18 cellular contexts compared by ENCODE assay signal in genomic region chr3:182608876-182609275, GRCh38.
DNase-seq lines count a peak whose midpoint lies in the region; ATAC-seq and TF ChIP-seq lines count a peak whose summit lies in the region.
"Had no signal": no experiment of that assay in that cellular context is flagged by ENCODE, and none has a peak within 500 bp of the region (broad histone marks: within the 10 kb centered on the region; RNA-seq: fewer than 3 reads in every experiment).

No MANE protein-coding gene starts in this region.

- TF ChIP-seq POLR2A in HCT116 (IDR thresholded peaks at IDR 0.05; ENCODE audit: borderline replicate concordance, extremely low read depth, insufficient read depth, insufficient read length) (no peak), esophagus muscularis mucosa (IDR thresholded peaks at IDR 0.05; ENCODE audit: low read depth) (no peak)

- no peaks in the 10 kb centered on the region for H3K79me1 ChIP-seq in neuronal stem cell (ENCODE audit: low read depth, low read length)

- H2BK5ac ChIP-seq in neuronal stem cell (ENCODE audit: low read length) = no peak overlapping the region

- peaks cover 16 to 19% of the 10 kb centered on the region in 2 experiments; a peak in 3 of 4 replicates for H3K4me1 ChIP-seq in HCT116 (ENCODE audit: control insufficient read depth in 1 of 2, insufficient read depth in 2 of 2, low read length in 2 of 2)
- H3K4me1 ChIP-seq in neuronal stem cell (ENCODE audit: control insufficient read depth in 2 of 2, insufficient read depth in 1 of 2, low read depth in 1 of 2, low read length in 2 of 2) = peaks cover 4 to 5% of the 10 kb centered on the region in 2 donors
- no peaks in the 10 kb centered on the region for H3K4me1 ChIP-seq in esophagus muscularis mucosa
- H3K4me1 ChIP-seq: SJSA1 had no signal

- no peak overlapping the region for H3K18ac ChIP-seq in neuronal stem cell (ENCODE audit: low read length)

- CTCF ChIA-PET in HCT116 (lab: Charles Lee) = interaction anchor here (1.2 kb wide), 1 partner anchor 13 kb away, joined by 4 read pairs; no protein-coding TSS in a partner anchor

- no peak for TF ChIP-seq RAD21 in HCT116 (IDR thresholded peaks at IDR 0.05; ENCODE audit: low read depth)

- H2AK5ac ChIP-seq in neuronal stem cell (ENCODE audit: low read depth, low read length) = no peak overlapping the region

- H3K36me3 ChIP-seq in HCT116 (ENCODE audit: control insufficient read depth in 1 of 2, insufficient read depth in 2 of 2, low read length in 2 of 2) (no peaks in the 10 kb centered on the region), neuronal stem cell (replicated peaks in 1 of 2; ENCODE audit: control insufficient read depth in 2 of 2, insufficient read depth in 2 of 2, low read length in 2 of 2) (no peaks in the 10 kb centered on the region), esophagus muscularis mucosa (no peaks in the 10 kb centered on the region)
- H3K36me3 ChIP-seq: SJSA1 had no signal

- H3K4me2 ChIP-seq in HCT116 (ENCODE audit: low read length) (peak overlapping the region; percentile 74), neuronal stem cell (ENCODE audit: insufficient read depth, low read length, poor library complexity, severe bottlenecking) (peak overlapping the region; percentile 14)

- no peaks in the 10 kb centered on the region for H3K9me3 ChIP-seq in HCT116 (ENCODE audit: control insufficient read depth in 1 of 2, insufficient read depth in 1 of 2, low read depth in 1 of 2, low read length in 2 of 2)
- no peaks in the 10 kb centered on the region for H3K9me3 ChIP-seq in neuronal stem cell (replicated peaks in 1 of 2; ENCODE audit: control insufficient read depth in 2 of 2, insufficient read depth in 1 of 2, low read depth in 1 of 2, low read length in 2 of 2)
- H3K9me3 ChIP-seq in esophagus muscularis mucosa = no peaks in the 10 kb centered on the region
- H3K9me3 ChIP-seq: SJSA1 had no signal

- POLR2A ChIA-PET in HCT116 (lab: Charles Lee) = interaction anchor here (1.2 kb wide), 1 partner anchor 8 kb away, joined by 3 read pairs; no protein-coding TSS in a partner anchor

- H3K79me2 ChIP-seq in HCT116 (ENCODE audit: insufficient read depth, low read length) = no peaks in the 10 kb centered on the region

- H2AFZ ChIP-seq in HCT116 (ENCODE audit: low read depth, low read length, poor library complexity, severe bottlenecking) (peak overlapping the region; percentile 83), neuronal stem cell (ENCODE audit: low read length) (no peak overlapping the region)

- H3K23ac ChIP-seq in neuronal stem cell (ENCODE audit: low read depth, low read length, poor library complexity) = no peak overlapping the region

- no peak overlapping the region for H4K91ac ChIP-seq in neuronal stem cell (ENCODE audit: low read depth, low read length, poor library complexity)

- RAD21 ChIA-PET in HCT116 (lab: Charles Lee; ENCODE audit: low non-redundant PET in 1 of 2, low total read pairs in 2 of 2, uncharacterized antibody in 2 of 2, unreplicated experiment in 2 of 2) = no interaction called here

- H4K20me1 ChIP-seq in HCT116 (ENCODE audit: insufficient read depth) = no peaks in the 10 kb centered on the region

- intact Hi-C loops in HCT116 (cut with micrococcal nuclease) = no loop called here
- intact Hi-C loops in esophagus muscularis mucosa (cut with DNase I) = no loop called here

- H3K9me2 ChIP-seq in HCT116 (ENCODE audit: insufficient read depth) = no peaks in the 10 kb centered on the region

- H2BK120ac ChIP-seq in neuronal stem cell (ENCODE audit: low read depth, low read length) = no peak overlapping the region

- no peak for TF ChIP-seq EP300 in esophagus muscularis mucosa (IDR thresholded peaks at IDR 0.05)

- no peak overlapping the region for H2BK15ac ChIP-seq in neuronal stem cell (ENCODE audit: low read length)

- no peak overlapping the region for H2BK12ac ChIP-seq in neuronal stem cell (ENCODE audit: low read length)

- DNase-seq in HCT116 (ENCODE audit: low read depth, low spot score) (no peak), NCI-H524 (lab: John Stamatoyannopoulos, UW) (peak; percentile 65 to 90), epithelial cell of prostate (ENCODE audit: low read depth, low spot score) (no peak), neuronal stem cell (ENCODE audit: low spot score) (no peak), esophagus muscularis mucosa (ENCODE audit: extremely low spot score) (no peak)
- no peak for DNase-seq in activated naive CD4-positive, alpha-beta T cell treated with anti-CD3 and anti-CD28 coated beads, Interleukin-2, amount 50 U/mL, for 16 hours
- DNase-seq: COR-L47; H7; IMR-90; Karpas-422; MM.1S; NCI-H1105; NCI-H1694; NCI-H2107; NK-92 treated with Interleukin-12 subunit alpha and Interleukin-12 subunit beta, amount 100 ng/mL, for 24 hours; RPMI8226 had no signal

- no peak overlapping the region for H3K4ac ChIP-seq in neuronal stem cell (ENCODE audit: low read length)

- no CpG with 5 or more reads among the region's 2 CpGs for WGBS in neuronal stem cell (ENCODE audit: extremely low coverage in 2 of 2, insufficient read length in 2 of 2, insufficient replicate concordance in 1 of 2), 2 donors
- WGBS in esophagus muscularis mucosa = 45% methylated on average over 2 of the region's 2 CpGs

- no peak overlapping the region for H3K14ac ChIP-seq in neuronal stem cell (ENCODE audit: low read length)

- H3K9ac ChIP-seq in HCT116 (ENCODE audit: low read length) (no peak overlapping the region), neuronal stem cell (ENCODE audit: low read depth, low read length, poor library complexity) (no peak overlapping the region)

- no peak overlapping the region for H4K8ac ChIP-seq in neuronal stem cell (ENCODE audit: low read depth, low read length)

- no peak for TF ChIP-seq CTCF in HCT116 (IDR thresholded peaks at IDR 0.05 in 2 of 3, conservative IDR thresholded peaks at IDR 0.05 in 1 of 3; ENCODE audit: borderline replicate concordance in 1 of 3, insufficient read depth in 1 of 3, low read depth in 2 of 3, low read length in 2 of 3)
- no peak for TF ChIP-seq CTCF in esophagus muscularis mucosa (IDR thresholded peaks at IDR 0.05)

- H3K27ac ChIP-seq in HCT116 (ENCODE audit: low read depth, low read length) (peak overlapping the region; percentile 64; the same call in 1 of the 2 replicates), epithelial cell of prostate (peak overlapping the region; percentile 91), neuronal stem cell (replicated peaks; ENCODE audit: low read length) (no peak overlapping the region), esophagus muscularis mucosa (replicated peaks in 1 of 4) (no peak overlapping the region)
- H3K27ac ChIP-seq: SJSA1 had no signal

- no peak for ATAC-seq in HCT116
- ATAC-seq in HG03280 (IDR thresholded peaks at IDR 0.05; ENCODE audit: unreplicated experiment) = no peak

- no TSS peak for BruUV-seq in HCT116 (replicated peaks; lab: Mats Ljungman, UMichigan)

- no peaks in the 10 kb centered on the region for H3K27me3 ChIP-seq in HCT116 (ENCODE audit: insufficient read depth, low read length)
- no peaks in the 10 kb centered on the region for H3K27me3 ChIP-seq in neuronal stem cell (ENCODE audit: control insufficient read depth in 3 of 3, insufficient read depth in 3 of 3, low read depth in 1 of 3, low read length in 3 of 3)
- peaks cover 0 to 4% (median 0%) of the 10 kb centered on the region in 4 donors for H3K27me3 ChIP-seq in esophagus muscularis mucosa
- H3K27me3 ChIP-seq: SJSA1 had no signal

- H3K4me3 ChIP-seq in HCT116 (replicated peaks in 1 of 2; ENCODE audit: low read depth in 1 of 2, low read length in 2 of 2) = no peak overlapping the region
- H3K4me3 ChIP-seq in neuronal stem cell (ENCODE audit: low read length in 2 of 2) = no peak overlapping the region
- H3K4me3 ChIP-seq in esophagus muscularis mucosa = no peak overlapping the region
- H3K4me3 ChIP-seq: SJSA1 had no signal

TF ChIP-seq in HCT116, 20 proteins besides CTCF, POLR2A, EP300 and RAD21 (continues in another document):
- TF ChIP-seq ZBTB33 (IDR thresholded peaks at IDR 0.05; ENCODE audit: extremely low read depth, insufficient replicate concordance, low read length) = no peak
- TF ChIP-seq MAX (IDR thresholded peaks at IDR 0.05) = no peak
- TF ChIP-seq SIN3A (IDR thresholded peaks at IDR 0.05; ENCODE audit: low read depth) = no peak
- TF ChIP-seq EGR1 (IDR thresholded peaks at IDR 0.05; ENCODE audit: low read depth) = no peak
- TF ChIP-seq CEBPB (IDR thresholded peaks at IDR 0.05; ENCODE audit: low read depth) = no peak
- TF ChIP-seq JUND (IDR thresholded peaks at IDR 0.05) = no peak
- no peak for TF ChIP-seq ELF1 (IDR thresholded peaks at IDR 0.05; ENCODE audit: borderline replicate concordance, low read depth)
- no peak for TF ChIP-seq YY1 (IDR thresholded peaks at IDR 0.05; ENCODE audit: extremely low read depth, insufficient replicate concordance, low read depth, low read length)
- no peak for TF ChIP-seq TCF7L2 (IDR thresholded peaks at IDR 0.05; ENCODE audit: borderline replicate concordance, extremely low read depth, insufficient read depth, insufficient read length)
- no peak for TF ChIP-seq SP1 (IDR thresholded peaks at IDR 0.05; ENCODE audit: low read depth)
- TF ChIP-seq POLR2AphosphoS5 (IDR thresholded peaks at IDR 0.05; ENCODE audit: low read depth, low read length) = no peak
- no peak for TF ChIP-seq ZFX (IDR thresholded peaks at IDR 0.05)

Comparison
In these comparisons a context has a peak if more than half of its experiments do, and no peak if none do; other contexts are left out.
1. DNase-seq: peak in NCI-H524 (2 of 2); none in HCT116 (single experiment), epithelial cell of prostate (single experiment), neuronal stem cell (single experiment), esophagus muscularis mucosa (single experiment) and activated naive CD4-positive, alpha-beta T cell treated with anti-CD3 and anti-CD28 coated beads, Interleukin-2, amount 50 U/mL, for 16 hours (single experiment).
2. H3K27ac ChIP-seq: peak in HCT116 (single experiment) and epithelial cell of prostate (single experiment); none in neuronal stem cell (single experiment) and esophagus muscularis mucosa (0 of 4).